Comparison of ENCODE assay signal across 12 cellular contexts in genomic region chr18:8029061-8029460, GRCh38.
"Had no signal": no experiment of that assay in that cellular context is flagged by ENCODE, and none has a peak within 500 bp of the region (broad histone marks: within the 10 kb centered on the region; RNA-seq: fewer than 3 reads in every experiment).

No MANE protein-coding gene starts in this region.

- ATAC-seq: left lobe of liver; naive thymus-derived CD8-positive, alpha-beta T cell; stimulated activated memory B cell treated with anti-CD40 and anti-IgM and Interleukin-4, amounts not matched to agents 10 μg/mL and 1 μg/mL and 100 μg/mL, for 72 hours had no signal

- H3K9me3 Mint-ChIP-seq: activated CD4-positive, alpha-beta memory T cell treated with anti-CD3 and anti-CD28 coated beads for 36 hours had no signal

- H3K27me3 ChIP-seq: hepatocyte, tibial nerve had no signal

- H3K27ac ChIP-seq: hepatocyte, tibial nerve, VCaP had no signal

- H3K4me1 Mint-ChIP-seq: activated naive CD4-positive, alpha-beta T cell treated with anti-CD3 and anti-CD28 coated beads, Interleukin-2, amount 50 U/mL, for 24 hours; memory B cell; naive thymus-derived CD8-positive, alpha-beta T cell; stimulated activated memory B cell treated with anti-CD40 and anti-IgM and Interleukin-4, amounts not matched to agents 10 μg/mL and 1 μg/mL and 100 μg/mL, for 72 hours had no signal

- H3K36me3 Mint-ChIP-seq: activated CD4-positive, alpha-beta memory T cell treated with anti-CD3 and anti-CD28 coated beads for 36 hours; activated naive CD4-positive, alpha-beta T cell treated with anti-CD3 and anti-CD28 coated beads, Interleukin-2, amount 50 U/mL, for 24 hours; memory B cell; naive thymus-derived CD8-positive, alpha-beta T cell; stimulated activated memory B cell treated with anti-CD40 and anti-IgM and Interleukin-4, amounts not matched to agents 10 μg/mL and 1 μg/mL and 100 μg/mL, for 72 hours had no signal

- H3K36me3 ChIP-seq: tibial nerve had no signal

- H3K79me2 ChIP-seq: hepatocyte had no signal

- H3K4me1 ChIP-seq: tibial nerve had no signal

- H3K27me3 Mint-ChIP-seq: activated CD4-positive, alpha-beta memory T cell treated with anti-CD3 and anti-CD28 coated beads for 36 hours; activated naive CD4-positive, alpha-beta T cell treated with anti-CD3 and anti-CD28 coated beads, Interleukin-2, amount 50 U/mL, for 24 hours; activated T-cell treated with anti-CD3 and anti-CD28 coated beads, Interleukin-2, amount 50 U/mL, for 24 hours; memory B cell; stimulated activated memory B cell treated with anti-CD40 and anti-IgM and Interleukin-4, amounts not matched to agents 10 μg/mL and 1 μg/mL and 100 μg/mL, for 72 hours had no signal

- H3K27ac Mint-ChIP-seq: activated CD4-positive, alpha-beta memory T cell treated with anti-CD3 and anti-CD28 coated beads for 36 hours; activated naive CD4-positive, alpha-beta T cell treated with anti-CD3 and anti-CD28 coated beads, Interleukin-2, amount 50 U/mL, for 24 hours; activated T-cell treated with anti-CD3 and anti-CD28 coated beads, Interleukin-2, amount 50 U/mL, for 24 hours; memory B cell; stimulated activated memory B cell treated with anti-CD40 and anti-IgM and Interleukin-4, amounts not matched to agents 10 μg/mL and 1 μg/mL and 100 μg/mL, for 72 hours had no signal

- H3K4me3 ChIP-seq: hepatocyte, tibial nerve had no signal

- H2AFZ ChIP-seq: hepatocyte had no signal

- DNase-seq: activated CD4-positive, alpha-beta memory T cell treated with anti-CD3 and anti-CD28 coated beads for 36 hours; activated T-cell treated with anti-CD3 and anti-CD28 coated beads, Interleukin-2, amount 50 U/mL, for 24 hours; naive thymus-derived CD8-positive, alpha-beta T cell; posterior cingulate gyrus; retina had no signal

- H3K9me3 ChIP-seq: tibial nerve had no signal

- H3K4me2 ChIP-seq: hepatocyte had no signal

- H3K4me3 Mint-ChIP-seq: activated CD4-positive, alpha-beta memory T cell treated with anti-CD3 and anti-CD28 coated beads for 36 hours; activated naive CD4-positive, alpha-beta T cell treated with anti-CD3 and anti-CD28 coated beads, Interleukin-2, amount 50 U/mL, for 24 hours; activated T-cell treated with anti-CD3 and anti-CD28 coated beads, Interleukin-2, amount 50 U/mL, for 24 hours; memory B cell; naive thymus-derived CD8-positive, alpha-beta T cell; stimulated activated memory B cell treated with anti-CD40 and anti-IgM and Interleukin-4, amounts not matched to agents 10 μg/mL and 1 μg/mL and 100 μg/mL, for 72 hours had no signal
